In genomic region chr13:23985846-23986245, GRCh38 we compare ENCODE assay signal across 22 cellular contexts.
DNase-seq lines count a peak whose midpoint lies in the region; ATAC-seq and TF ChIP-seq lines count a peak whose summit lies in the region.
"Had no signal": no experiment of that assay in that cellular context is flagged by ENCODE, and none has a peak within 500 bp of the region (broad histone marks: within the 10 kb centered on the region; RNA-seq: fewer than 3 reads in every experiment).

No MANE protein-coding gene starts in this region.

- no peaks in the 10 kb centered on the region for H4K20me1 ChIP-seq in smooth muscle cell (ENCODE audit: low read depth)

- H3K9me3 ChIP-seq in esophagus muscularis mucosa (no peaks in the 10 kb centered on the region), smooth muscle cell (replicated peaks; ENCODE audit: low read depth) (no peaks in the 10 kb centered on the region)
- H3K9me3 ChIP-seq: lower lobe of right lung, stomach, upper lobe of left lung had no signal

- intact Hi-C loops in esophagus muscularis mucosa (cut with DNase I) = no loop called here

- no peak for ATAC-seq in HG02981 (IDR thresholded peaks at IDR 0.05; ENCODE audit: unreplicated experiment)
- ATAC-seq in HG02678 (IDR thresholded peaks at IDR 0.05; ENCODE audit: unreplicated experiment) = no peak
- ATAC-seq: PC-3 had no signal

- no peak for TF ChIP-seq POLR2A in esophagus muscularis mucosa (IDR thresholded peaks at IDR 0.05; ENCODE audit: low read depth)

- H3K9ac ChIP-seq in smooth muscle cell (ENCODE audit: low read depth) = no peak overlapping the region

- H3K4me2 ChIP-seq in smooth muscle cell = no peak overlapping the region

- H3K27me3 ChIP-seq in esophagus muscularis mucosa (no peaks in the 10 kb centered on the region), smooth muscle cell (ENCODE audit: low read depth) (no peaks in the 10 kb centered on the region)
- H3K27me3 ChIP-seq: stomach, upper lobe of left lung had no signal

- H3K36me3 ChIP-seq in esophagus muscularis mucosa (no peaks in the 10 kb centered on the region), smooth muscle cell (ENCODE audit: low read depth) (no peaks in the 10 kb centered on the region)
- H3K36me3 ChIP-seq: lower lobe of right lung, stomach, upper lobe of left lung had no signal

- H2AFZ ChIP-seq in smooth muscle cell (ENCODE audit: low read depth) = no peak overlapping the region

- TF ChIP-seq CTCF in esophagus muscularis mucosa (IDR thresholded peaks at IDR 0.05) (no peak), smooth muscle cell (IDR thresholded peaks at IDR 0.05; ENCODE audit: borderline replicate concordance, insufficient read depth, poor library complexity, severe bottlenecking) (no peak)

- H3K4me3 ChIP-seq in esophagus muscularis mucosa = no peak overlapping the region
- no peak overlapping the region for H3K4me3 ChIP-seq in smooth muscle cell
- H3K4me3 ChIP-seq: lower lobe of right lung, stomach, upper lobe of left lung had no signal

- no peaks in the 10 kb centered on the region for H3F3A ChIP-seq in smooth muscle cell (ENCODE audit: low read depth)

- DNase-seq in NCI-H1092 treated with DMSO at 0.1 percent for 48 hours (lab: John Stamatoyannopoulos, UW) (peak; percentile 54), NCI-H1092 (lab: John Stamatoyannopoulos, UW) (no peak), NCI-H524 (lab: John Stamatoyannopoulos, UW) (peak; percentile 96 to 99), esophagus muscularis mucosa (ENCODE audit: extremely low spot score) (peak; percentile 78), smooth muscle cell (lab: John Stamatoyannopoulos, UW; ENCODE audit: unreplicated experiment) (no peak), SW480 (ENCODE audit: low spot score) (no peak)
- DNase-seq: 8988T; activated CD4-positive, alpha-beta T cell treated with anti-CD3 and anti-CD28 coated beads, Interleukin-2, amount 50 U/mL, for 4 hours; activated gamma-delta T cell treated with Interleukin-2 at 50 U/mL for 16 hours; hippocampal formation; islet precursor cell; lower lobe of right lung; NCI-H146; NCI-H510A treated with DMSO at 0.1 percent for 48 hours; nucleus accumbens; PC-3; SIG-M5; stomach; upper lobe of left lung had no signal

- H3K27ac ChIP-seq in esophagus muscularis mucosa (replicated peaks in 1 of 4) = no peak overlapping the region
- peak overlapping the region; percentile 6 for H3K27ac ChIP-seq in smooth muscle cell (ENCODE audit: low read depth)
- H3K27ac ChIP-seq: HL-60, lower lobe of right lung, stomach had no signal

- H3K4me1 ChIP-seq in esophagus muscularis mucosa = peaks cover 4 to 14% (median 8%) of the 10 kb centered on the region in 4 donors
- H3K4me1 ChIP-seq in smooth muscle cell (ENCODE audit: low read depth) = no peaks in the 10 kb centered on the region

- 87% methylated on average over 11 of the region's 11 CpGs for WGBS in esophagus muscularis mucosa
- WGBS in smooth muscle cell (ENCODE audit: low lambda C conversion rate) = 81% methylated on average over 11 of the region's 11 CpGs

- no peak for TF ChIP-seq EP300 in esophagus muscularis mucosa (IDR thresholded peaks at IDR 0.05)

- no peaks in the 10 kb centered on the region for H3K79me2 ChIP-seq in smooth muscle cell (ENCODE audit: low read depth)

Comparison
In these comparisons a context has a peak if more than half of its experiments do, and no peak if none do; other contexts are left out.
1. DNase-seq: peak in NCI-H1092 treated with DMSO at 0.1 percent for 48 hours (single experiment), NCI-H524 (2 of 2) and esophagus muscularis mucosa (single experiment); none in NCI-H1092 (single experiment), smooth muscle cell (single experiment) and SW480 (single experiment).